Comparison of ENCODE assay signal across 9 cellular contexts in genomic region chr17:21348081-21348925, GRCh38. TPM values are rescaled to one million over a fixed set of nuclear protein-coding genes. Genes with fewer than 3 reads are reported as not detected.
A peak's percentile ranks its signal among the peaks of the same experiment; 100 is the strongest.
DNase-seq lines count a peak whose midpoint lies in the region; ATAC-seq and TF ChIP-seq lines count a peak whose summit lies in the region.
"Not testable (repeated sequence)": the region's sequence is repeated elsewhere in the genome, so short reads cannot be mapped to it uniquely, and the experiment has no call there.
"Had no signal": no experiment of that assay in that cellular context is flagged by ENCODE, and none has a peak within 500 bp of the region (broad histone marks: within the 10 kb centered on the region; RNA-seq: fewer than 3 reads in every experiment).

No MANE protein-coding gene starts in this region.

- not testable (repeated sequence) for H3K4me1 ChIP-seq in left lung, upper lobe of right lung

- not testable (repeated sequence) for H3K27me3 ChIP-seq in left lung, upper lobe of right lung

- H3K27ac ChIP-seq in left lung, upper lobe of right lung: not testable (repeated sequence)

- TF ChIP-seq CTCF in left lung (IDR thresholded peaks at IDR 0.05); upper lobe of right lung (IDR thresholded peaks at IDR 0.05): not testable (repeated sequence)

- intact Hi-C loops in left lung (cut with DNase I); upper lobe of right lung (cut with DNase I): not testable (repeated sequence)

- not testable (repeated sequence) for H3K4me3 ChIP-seq in left lung, upper lobe of right lung

- H3K9me3 ChIP-seq in left lung, upper lobe of right lung: not testable (repeated sequence)

- H3K36me3 ChIP-seq in left lung, upper lobe of right lung: not testable (repeated sequence)

- DNase-seq in NAMALWA (ENCODE audit: low spot score): peak; percentile 20
- peak; percentile 27 for DNase-seq in activated effector memory CD4-positive, alpha-beta T cell treated with anti-CD3 and anti-CD28 coated beads, Interleukin-2, amount 50 U/mL, for 16 hours
- not testable (repeated sequence) for DNase-seq in left lung
- DNase-seq in upper lobe of right lung: peak; percentile 46

- ATAC-seq in GM18511 (IDR thresholded peaks at IDR 0.05; ENCODE audit: unreplicated experiment) (peak; percentile 82), GM19455 (IDR thresholded peaks at IDR 0.05; ENCODE audit: unreplicated experiment) (peak; percentile 57), HG02763 (IDR thresholded peaks at IDR 0.05; ENCODE audit: unreplicated experiment) (peak; percentile 63), HG03280 (IDR thresholded peaks at IDR 0.05; ENCODE audit: unreplicated experiment) (peak; percentile 44), left lung (peak; percentile 48), upper lobe of right lung (peak; percentile 28)

RNA-seq across cellular contexts. Expression of gene KCNJ12, which starts 27.9 kb away (rescaled TPM):
- 1 to 10 TPM; 3.0 to 4.0 TPM for total RNA-seq in left lung
- 2.5 TPM for total RNA-seq in upper lobe of right lung
- total RNA-seq: HepG2 had no signal

Comparison
In these comparisons a context has a peak if more than half of its experiments do, and no peak if none do; other contexts are left out.
1. ATAC-seq: peak in every context shown above with its lines; median percentile 82 in GM18511; 63 in HG02763; 57 in GM19455; 48 in left lung; 44 in HG03280; 28 in upper lobe of right lung.